ENCODE assay signal across 24 cellular contexts in the genomic region with DNA sequence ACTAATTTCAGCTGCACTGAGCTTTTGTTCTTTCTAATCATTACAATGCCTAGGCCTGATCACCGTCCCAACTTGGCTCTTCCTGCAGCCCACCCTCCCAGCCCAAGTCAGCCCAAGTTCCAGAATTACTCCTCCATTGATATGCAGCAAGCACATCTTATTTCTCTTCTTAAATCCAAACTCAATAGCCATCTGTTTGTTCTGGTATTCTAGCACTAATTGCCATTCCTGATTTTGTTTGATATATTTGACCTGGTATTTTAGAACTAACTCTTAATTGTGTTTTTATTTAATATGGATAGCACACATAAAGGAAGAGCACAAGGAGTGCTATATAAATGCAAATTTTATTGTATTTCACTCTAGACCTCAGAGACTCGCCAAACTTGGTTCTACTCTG.
"Had no signal": no experiment of that assay in that cellular context is flagged by ENCODE, and none has a peak within 500 bp of the region (broad histone marks: within the 10 kb centered on the region; RNA-seq: fewer than 3 reads in every experiment).

No MANE protein-coding gene starts in this region.

- H3K9me3 Mint-ChIP-seq: naive thymus-derived CD8-positive, alpha-beta T cell; stimulated activated effector memory CD8-positive, alpha-beta T cell treated with anti-CD3 and anti-CD28 coated beads, Interleukin-12 subunit alpha, Interleukin-12 subunit beta, amount 100 ng/mL, for 72 hours; type B pancreatic cell had no signal

- H3K4me3 ChIP-seq: dorsolateral prefrontal cortex, heart left ventricle, mucosa of descending colon, ovary, right atrium auricular region, suprapubic skin, thyroid gland had no signal

- H3K9me3 ChIP-seq: heart left ventricle, mucosa of descending colon, ovary, right atrium auricular region, suprapubic skin, thyroid gland had no signal

- H3K36me3 Mint-ChIP-seq: naive thymus-derived CD8-positive, alpha-beta T cell; stimulated activated effector memory CD8-positive, alpha-beta T cell treated with anti-CD3 and anti-CD28 coated beads, Interleukin-12 subunit alpha, Interleukin-12 subunit beta, amount 100 ng/mL, for 72 hours; type B pancreatic cell had no signal

- H3K4me1 ChIP-seq: heart left ventricle, right atrium auricular region, suprapubic skin had no signal

- H3K4me3 Mint-ChIP-seq: naive thymus-derived CD8-positive, alpha-beta T cell; stimulated activated effector memory CD8-positive, alpha-beta T cell treated with anti-CD3 and anti-CD28 coated beads, Interleukin-12 subunit alpha, Interleukin-12 subunit beta, amount 100 ng/mL, for 72 hours; type B pancreatic cell had no signal

- H3K27me3 Mint-ChIP-seq: type B pancreatic cell had no signal

- ATAC-seq: esophagus mucosa; heart left ventricle; mucosa of descending colon; naive thymus-derived CD8-positive, alpha-beta T cell; stimulated activated effector memory CD8-positive, alpha-beta T cell treated with anti-CD3 and anti-CD28 coated beads, Interleukin-12 subunit alpha, Interleukin-12 subunit beta, amount 100 ng/mL, for 72 hours; stimulated activated naive CD8-positive, alpha-beta T cell treated with anti-CD3 and anti-CD28 coated beads, Interleukin-15, Interleukin-2, amounts not matched to agents 100 U/mL and 50 U/mL, for 24 hours had no signal

- DNase-seq: cortex of kidney; dorsolateral prefrontal cortex; effector CD8-positive, alpha-beta T cell; heart left ventricle; hippocampal formation; kidney glomerular epithelial cell; mucosa of descending colon; naive thymus-derived CD8-positive, alpha-beta T cell; nucleus accumbens; ovary; small intestine; stimulated activated CD4-positive, alpha-beta T cell treated with anti-CD3 and anti-CD28 coated beads, Interleukin-12 subunit alpha, Interleukin-12 subunit beta, amount 100 ng/mL, for 4 hours; stimulated activated CD4-positive, alpha-beta T cell treated with anti-CD3 and anti-CD28 coated beads, Interleukin-2, amount 100 ng/mL, for 48 hours; stimulated activated naive CD8-positive, alpha-beta T cell treated with anti-CD3 and anti-CD28 coated beads, Interleukin-15, Interleukin-2, amounts not matched to agents 100 U/mL and 50 U/mL, for 24 hours; thyroid gland had no signal

- H3K36me3 ChIP-seq: heart left ventricle, ovary, right atrium auricular region, suprapubic skin, thyroid gland had no signal

- H3K27ac Mint-ChIP-seq: naive thymus-derived CD8-positive, alpha-beta T cell; stimulated activated effector memory CD8-positive, alpha-beta T cell treated with anti-CD3 and anti-CD28 coated beads, Interleukin-12 subunit alpha, Interleukin-12 subunit beta, amount 100 ng/mL, for 72 hours; type B pancreatic cell had no signal

- H3K27me3 ChIP-seq: dorsolateral prefrontal cortex, heart left ventricle, ovary, right atrium auricular region, suprapubic skin, thyroid gland had no signal

- FAIRE-seq: endometrium, frontal cortex, islet of Langerhans, small intestine, urothelium cell line had no signal

- H3K27ac ChIP-seq: dorsolateral prefrontal cortex, heart left ventricle, ovary, right atrium auricular region, suprapubic skin, thyroid gland had no signal

- H3K4me1 Mint-ChIP-seq: naive thymus-derived CD8-positive, alpha-beta T cell; stimulated activated effector memory CD8-positive, alpha-beta T cell treated with anti-CD3 and anti-CD28 coated beads, Interleukin-12 subunit alpha, Interleukin-12 subunit beta, amount 100 ng/mL, for 72 hours had no signal
